ENCODE assay signal across 13 cellular contexts in genomic region chr15:28821434-28821833, GRCh38. TPM values are rescaled to one million over a fixed set of nuclear protein-coding genes. Genes with fewer than 3 reads are reported as not detected.
"Had no signal": no experiment of that assay in that cellular context is flagged by ENCODE, and none has a peak within 500 bp of the region (broad histone marks: within the 10 kb centered on the region; RNA-seq: fewer than 3 reads in every experiment).

No MANE protein-coding gene starts in this region.

RNA-seq across cellular contexts. Expression of gene GOLGA6L7, which starts 27.0 kb away (rescaled TPM):
- total RNA-seq: activated CD4-positive, alpha-beta memory T cell treated with anti-CD3 and anti-CD28 coated beads, Interleukin-2, amount 10 ng/mL, durations not matched to agents 7 days and 5 days; activated CD4-positive, alpha-beta T cell treated with anti-CD3 and anti-CD28 coated beads for 36 hours; activated CD4-positive, alpha-beta T cell treated with anti-CD3 and anti-CD28 coated beads, Interleukin-2, amount 10 ng/mL, durations not matched to agents 7 days and 5 days; activated CD8-positive, alpha-beta memory T cell treated with anti-CD3 and anti-CD28 coated beads, Interleukin-2, amount 10 ng/mL, durations not matched to agents 7 days and 5 days; activated CD8-positive, alpha-beta T cell treated with anti-CD3 and anti-CD28 coated beads, Interleukin-2, amount 10 ng/mL, durations not matched to agents 7 days and 5 days; activated naive CD8-positive, alpha-beta T cell treated with anti-CD3 and anti-CD28 coated beads, Interleukin-2, amount 10 ng/mL, durations not matched to agents 7 days and 5 days; activated T-helper 2 cell treated with anti-CD3 and anti-CD28 coated beads, Interferon-gamma antibody, Interleukin-2, Interleukin-4, amounts not matched to agents 10 μg/mL and 5 μg/mL and 100 μg/mL, durations not matched to agents 14 hours and 24 hours and 36 hours; ascending aorta; bronchial epithelial cell; cardiac muscle cell; chondrocyte; WTC11 had no signal
- polyA plus RNA-seq: adipose tissue had no signal
